Comparison of ENCODE assay signal across 22 cellular contexts in genomic region chr1:54152696-54153095, GRCh38. TPM values are rescaled to one million over a fixed set of nuclear protein-coding genes. Genes with fewer than 3 reads are reported as not detected.
DNase-seq lines count a peak whose midpoint lies in the region; ATAC-seq and TF ChIP-seq lines count a peak whose summit lies in the region.
"Had no signal": no experiment of that assay in that cellular context is flagged by ENCODE, and none has a peak within 500 bp of the region (broad histone marks: within the 10 kb centered on the region; RNA-seq: fewer than 3 reads in every experiment).

CDCP2 (minus strand) TSS chr1:54153000; CDS start chr1:54152922, 78 bp downstream.

- H3K4me1 ChIP-seq in left ventricle myocardium inferior: peaks cover 6% of the 10 kb centered on the region
- no peaks in the 10 kb centered on the region for H3K4me1 ChIP-seq in right cardiac atrium (ENCODE audit: control insufficient read depth, insufficient read depth, low read length)
- peaks cover 15 to 22% (median 18%) of the 10 kb centered on the region in 3 donors for H3K4me1 ChIP-seq in esophagus squamous epithelium
- H3K4me1 ChIP-seq in uterus: no peaks in the 10 kb centered on the region

- WGBS in right cardiac atrium: 96% methylated on average over 5 of the region's 5 CpGs
- WGBS in esophagus squamous epithelium, 2 donors: 83 to 97% methylated on average over 3 to 4 of the region's 5 CpGs

- H3K9me3 ChIP-seq in left ventricle myocardium inferior (replicated peaks): no peaks in the 10 kb centered on the region
- no peaks in the 10 kb centered on the region for H3K9me3 ChIP-seq in right cardiac atrium (ENCODE audit: control insufficient read depth, low read length)
- H3K9me3 ChIP-seq in esophagus squamous epithelium: no peaks in the 10 kb centered on the region
- H3K9me3 ChIP-seq in uterus: no peaks in the 10 kb centered on the region
- H3K9me3 ChIP-seq: tibial nerve had no signal

- DNase-seq in left ventricle myocardium inferior (no peak), right cardiac atrium (no peak), esophagus squamous epithelium (lab: John Stamatoyannopoulos, UW) (no peak), osteocyte (ENCODE audit: extremely low spot score, unreplicated experiment) (no peak), uterus (no peak), A172 (ENCODE audit: low spot score) (no peak), NCI-H1105 treated with DMSO at 0.1 percent for 48 hours (lab: John Stamatoyannopoulos, UW) (no peak)
- DNase-seq: activated CD4-positive, alpha-beta memory T cell treated with anti-CD3 and anti-CD28 coated beads, Interleukin-2, amount 10 ng/mL, durations not matched to agents 7 days and 5 days; activated naive CD4-positive, alpha-beta T cell treated with anti-CD3 and anti-CD28 coated beads, Interleukin-2, amount 10 ng/mL, durations not matched to agents 7 days and 5 days; activated T-cell treated with anti-CD3 and anti-CD28 coated beads, Interleukin-2, amount 50 U/mL, for 24 hours; CD4-positive, alpha-beta T cell; NCI-H187; Right ventricle myocardium superior had no signal

- H3K4me3 ChIP-seq in left ventricle myocardium inferior: no peak within 1 kb of the TSS
- H3K4me3 ChIP-seq in right cardiac atrium (ENCODE audit: low read length): no peak within 1 kb of the TSS
- H3K4me3 ChIP-seq in esophagus squamous epithelium: no peak within 1 kb of the TSS
- no peak within 1 kb of the TSS for H3K4me3 ChIP-seq in uterus
- H3K4me3 ChIP-seq: coronary artery, tibial nerve had no signal

- H3K36me3 ChIP-seq in left ventricle myocardium inferior (no peaks in the 10 kb centered on the region), esophagus squamous epithelium (no peaks in the 10 kb centered on the region), uterus (no peaks in the 10 kb centered on the region)
- H3K36me3 ChIP-seq: tibial nerve had no signal

- H3K27me3 ChIP-seq in left ventricle myocardium inferior (ENCODE audit: low read depth) (no peaks in the 10 kb centered on the region), right cardiac atrium (ENCODE audit: control insufficient read depth, insufficient read depth) (no peaks in the 10 kb centered on the region), esophagus squamous epithelium (no peaks in the 10 kb centered on the region), uterus (no peaks in the 10 kb centered on the region)
- H3K27me3 ChIP-seq: tibial nerve had no signal

- ATAC-seq in right cardiac atrium (no peak), HG02610 (IDR thresholded peaks at IDR 0.05; ENCODE audit: unreplicated experiment) (no peak)

- no peak for TF ChIP-seq POLR2A in esophagus squamous epithelium (IDR thresholded peaks at IDR 0.05)
- TF ChIP-seq POLR2A in uterus (IDR thresholded peaks at IDR 0.05): no peak

- no peaks in the 10 kb centered on the region for H3K27me3 Mint-ChIP-seq in osteocyte (ENCODE audit: unreplicated experiment)
- H3K27me3 Mint-ChIP-seq: activated CD4-positive, alpha-beta memory T cell treated with anti-CD3 and anti-CD28 coated beads, Interleukin-2, amount 10 ng/mL, durations not matched to agents 7 days and 5 days; activated T-cell treated with anti-CD3 and anti-CD28 coated beads, Interleukin-2, amount 50 U/mL, for 24 hours; CD4-positive, alpha-beta T cell had no signal

- H3K4me1 Mint-ChIP-seq in osteocyte (ENCODE audit: unreplicated experiment): peaks cover 12% of the 10 kb centered on the region

- no peak within 1 kb of the TSS for H3K4me3 Mint-ChIP-seq in osteocyte (ENCODE audit: unreplicated experiment)
- H3K4me3 Mint-ChIP-seq: activated CD4-positive, alpha-beta memory T cell treated with anti-CD3 and anti-CD28 coated beads, Interleukin-2, amount 10 ng/mL, durations not matched to agents 7 days and 5 days; activated naive CD4-positive, alpha-beta T cell treated with anti-CD3 and anti-CD28 coated beads, Interleukin-2, amount 10 ng/mL, durations not matched to agents 7 days and 5 days; activated T-cell treated with anti-CD3 and anti-CD28 coated beads, Interleukin-2, amount 50 U/mL, for 24 hours; CD4-positive, alpha-beta T cell had no signal

- intact Hi-C loops in left ventricle myocardium inferior (cut with micrococcal nuclease) (no loop called here), right cardiac atrium (cut with DNase I) (no loop called here), esophagus squamous epithelium (cut with DNase I) (no loop called here), uterus (cut with DNase I; ENCODE audit: low total_unique reads) (no loop called here)

- H3K27ac ChIP-seq in left ventricle myocardium inferior (replicated peaks) (peak within 1 kb of the TSS; percentile 7), right cardiac atrium (ENCODE audit: low read length) (no peak within 1 kb of the TSS), esophagus squamous epithelium (peak within 1 kb of the TSS; percentile 41 to 72 (median 52)), uterus (peak within 1 kb of the TSS; percentile 15 to 18)
- H3K27ac ChIP-seq: HL-60, VCaP had no signal

- no peaks in the 10 kb centered on the region for H3K36me3 Mint-ChIP-seq in osteocyte (ENCODE audit: unreplicated experiment)
- H3K36me3 Mint-ChIP-seq: activated naive CD4-positive, alpha-beta T cell treated with anti-CD3 and anti-CD28 coated beads, Interleukin-2, amount 10 ng/mL, durations not matched to agents 7 days and 5 days had no signal

- no peaks in the 10 kb centered on the region for H3K9me3 Mint-ChIP-seq in osteocyte (ENCODE audit: unreplicated experiment)
- H3K9me3 Mint-ChIP-seq: activated CD4-positive, alpha-beta memory T cell treated with anti-CD3 and anti-CD28 coated beads, Interleukin-2, amount 10 ng/mL, durations not matched to agents 7 days and 5 days; activated naive CD4-positive, alpha-beta T cell treated with anti-CD3 and anti-CD28 coated beads, Interleukin-2, amount 10 ng/mL, durations not matched to agents 7 days and 5 days; activated T-cell treated with anti-CD3 and anti-CD28 coated beads, Interleukin-2, amount 50 U/mL, for 24 hours; CD4-positive, alpha-beta T cell had no signal

- TF ChIP-seq CTCF in left ventricle myocardium inferior (IDR thresholded peaks at IDR 0.05; ENCODE audit: borderline replicate concordance): no peak
- no peak for TF ChIP-seq CTCF in esophagus squamous epithelium (IDR thresholded peaks at IDR 0.05)
- TF ChIP-seq CTCF in osteocyte (IDR thresholded peaks at IDR 0.05): no peak
- no peak for TF ChIP-seq CTCF in uterus (IDR thresholded peaks at IDR 0.05)

- peak within 1 kb of the TSS; percentile 38 for H3K27ac Mint-ChIP-seq in osteocyte (ENCODE audit: unreplicated experiment)
- H3K27ac Mint-ChIP-seq: activated CD4-positive, alpha-beta memory T cell treated with anti-CD3 and anti-CD28 coated beads, Interleukin-2, amount 10 ng/mL, durations not matched to agents 7 days and 5 days; activated naive CD4-positive, alpha-beta T cell treated with anti-CD3 and anti-CD28 coated beads, Interleukin-2, amount 10 ng/mL, durations not matched to agents 7 days and 5 days; activated T-cell treated with anti-CD3 and anti-CD28 coated beads, Interleukin-2, amount 50 U/mL, for 24 hours; CD4-positive, alpha-beta T cell had no signal

RNA-seq across cellular contexts. Expression of gene CDCP2, which starts in this region (rescaled TPM):
- total RNA-seq in left ventricle myocardium inferior (not detected), right cardiac atrium (not detected), esophagus squamous epithelium (under 1 TPM in 1 of 4 donors, not detected in 3; 0.19 TPM), osteocyte (not detected in 2 replicates), uterus (under 1 TPM in 2 of 4 donors, not detected in 2; 0.18 to 0.28 TPM)
- not detected for polyA plus RNA-seq in right cardiac atrium
- not detected in 2 replicates for total RNA-seq in A172 (2014; rRNA removed; shearing (Covaris generic))
- total RNA-seq: activated CD4-positive, alpha-beta memory T cell treated with anti-CD3 and anti-CD28 coated beads, Interleukin-2, amount 10 ng/mL, durations not matched to agents 7 days and 5 days; CD4-positive, alpha-beta T cell; glomerular endothelial cell; myocyte; NCI-H460; Right ventricle myocardium superior had no signal
- polyA plus RNA-seq: liver had no signal
